15 cellular contexts compared by ENCODE assay signal in the genomic region with DNA sequence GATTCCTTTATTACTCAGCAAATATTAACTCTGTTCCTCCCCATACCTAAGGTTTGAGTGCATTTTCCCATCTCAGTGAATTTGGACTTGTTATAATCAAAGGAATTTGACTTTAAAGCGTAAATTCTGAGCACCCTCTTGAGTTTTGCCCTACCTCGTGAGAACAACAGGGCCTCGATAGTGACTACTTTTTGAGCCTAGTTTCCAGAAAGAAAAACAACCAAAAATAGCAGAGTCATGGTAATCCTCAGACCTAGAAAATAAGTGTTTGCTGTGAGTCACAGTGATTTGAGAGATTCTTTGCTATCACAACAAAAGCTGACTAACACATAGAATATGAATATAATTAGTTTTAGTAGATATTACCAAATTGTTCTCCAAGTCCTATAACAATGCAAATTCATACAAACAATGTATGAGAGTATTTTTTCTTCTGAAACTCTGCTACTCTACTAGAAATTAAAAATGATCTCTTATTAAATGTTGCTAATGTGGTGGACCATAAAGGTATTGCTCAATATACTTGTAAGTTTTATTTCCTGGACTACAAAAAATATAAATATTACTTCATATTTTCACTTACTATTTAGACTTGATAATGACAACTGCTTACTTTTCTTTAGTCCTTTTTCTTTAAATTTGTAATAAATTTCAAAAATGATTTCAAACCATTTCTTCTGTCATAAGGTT.
DNase-seq lines count a peak whose midpoint lies in the region; ATAC-seq and TF ChIP-seq lines count a peak whose summit lies in the region.
"Had no signal": no experiment of that assay in that cellular context is flagged by ENCODE, and none has a peak within 500 bp of the region (broad histone marks: within the 10 kb centered on the region; RNA-seq: fewer than 3 reads in every experiment).

No MANE protein-coding gene starts in this region.

- H3K4me3 ChIP-seq in endodermal cell (ENCODE audit: low read length) (no peak overlapping the region), lung (no peak overlapping the region)

- peaks cover 5% of the 10 kb centered on the region for H3K9me3 Mint-ChIP-seq in endodermal cell
- H3K9me3 Mint-ChIP-seq in activated naive CD8-positive, alpha-beta T cell treated with anti-CD3 and anti-CD28 coated beads, Interleukin-2, amount 50 U/mL, for 24 hours = no peaks in the 10 kb centered on the region
- peaks cover 6% of the 10 kb centered on the region for H3K9me3 Mint-ChIP-seq in activated CD8-positive, alpha-beta memory T cell treated with anti-CD3 and anti-CD28 coated beads, Interleukin-2, amount 10 ng/mL, durations not matched to agents 7 days and 5 days (ENCODE audit: low read depth)

- H3K4me1 ChIP-seq in endodermal cell (ENCODE audit: control insufficient read depth, insufficient read depth, low read length) = peaks cover 6% of the 10 kb centered on the region
- H3K4me1 ChIP-seq in lung (ENCODE audit: control insufficient read depth in 2 of 2, insufficient read depth in 2 of 2, low read length in 2 of 2) = no peaks in the 10 kb centered on the region

- no peaks in the 10 kb centered on the region for H3K36me3 Mint-ChIP-seq in endodermal cell (ENCODE audit: low read depth)
- no peaks in the 10 kb centered on the region for H3K36me3 Mint-ChIP-seq in activated naive CD8-positive, alpha-beta T cell treated with anti-CD3 and anti-CD28 coated beads, Interleukin-2, amount 50 U/mL, for 24 hours (ENCODE audit: low read depth)
- no peaks in the 10 kb centered on the region for H3K36me3 Mint-ChIP-seq in activated CD8-positive, alpha-beta memory T cell treated with anti-CD3 and anti-CD28 coated beads, Interleukin-2, amount 10 ng/mL, durations not matched to agents 7 days and 5 days

- H3K9ac ChIP-seq in endodermal cell (ENCODE audit: extremely low read depth, low read length, poor library complexity, severe bottlenecking) = no peak overlapping the region

- H3K36me3 ChIP-seq in endodermal cell (ENCODE audit: control insufficient read depth, insufficient read depth, low read length) (no peaks in the 10 kb centered on the region), lung (ENCODE audit: control insufficient read depth in 2 of 2, insufficient read depth in 2 of 2, low read length in 2 of 2) (no peaks in the 10 kb centered on the region)

- TF ChIP-seq CTCF in AG09319 (IDR thresholded peaks at IDR 0.05; ENCODE audit: low read depth, low read length) (no peak), endodermal cell (conservative IDR thresholded peaks at IDR 0.05) (no peak), lung (IDR thresholded peaks at IDR 0.05; ENCODE audit: control extremely low read depth, extremely low read depth) (no peak)

- peak overlapping the region; percentile 55 for H3K27ac Mint-ChIP-seq in endodermal cell
- no peak overlapping the region for H3K27ac Mint-ChIP-seq in activated naive CD8-positive, alpha-beta T cell treated with anti-CD3 and anti-CD28 coated beads, Interleukin-2, amount 50 U/mL, for 24 hours
- H3K27ac Mint-ChIP-seq in activated CD8-positive, alpha-beta memory T cell treated with anti-CD3 and anti-CD28 coated beads, Interleukin-2, amount 10 ng/mL, durations not matched to agents 7 days and 5 days = no peak overlapping the region
- H3K27ac Mint-ChIP-seq: activated CD4-positive, alpha-beta T cell treated with anti-CD3 and anti-CD28 coated beads for 36 hours had no signal

- H3K9me3 ChIP-seq in endodermal cell (ENCODE audit: control insufficient read depth, low read length) (peaks cover 10% of the 10 kb centered on the region), lung (ENCODE audit: control insufficient read depth in 2 of 2, insufficient read depth in 1 of 2, low read length in 1 of 2) (no peaks in the 10 kb centered on the region)

- H3K27me3 ChIP-seq in endodermal cell (ENCODE audit: control insufficient read depth, insufficient read depth, low read length, poor library complexity, severe bottlenecking) (no peaks in the 10 kb centered on the region), lung (ENCODE audit: control insufficient read depth, insufficient read depth) (no peaks in the 10 kb centered on the region)

- CTCF ChIA-PET in activated CD8-positive, alpha-beta memory T cell treated with anti-CD3 and anti-CD28 coated beads, Interleukin-2, amount 10 ng/mL, durations not matched to agents 7 days and 5 days (lab: Charles Lee) = no interaction called here

- peak; percentile 16 for DNase-seq in AG09319 (ENCODE audit: extremely low read depth, low read depth)
- DNase-seq in M059J (ENCODE audit: low read depth) = peak; percentile 76
- no peak for DNase-seq in endodermal cell
- DNase-seq in lung (ENCODE audit: low spot score) = no peak
- DNase-seq in activated naive CD8-positive, alpha-beta T cell treated with anti-CD3 and anti-CD28 coated beads, Interleukin-2, amount 50 U/mL, for 24 hours = no peak
- DNase-seq in activated CD8-positive, alpha-beta memory T cell treated with anti-CD3 and anti-CD28 coated beads, Interleukin-2, amount 10 ng/mL, durations not matched to agents 7 days and 5 days = no peak
- no peak for DNase-seq in DMS 273 treated with DMSO at 0.1 percent for 48 hours (lab: John Stamatoyannopoulos, UW)
- DNase-seq: activated CD4-positive, alpha-beta T cell treated with anti-CD3 and anti-CD28 coated beads for 36 hours; activated T-cell treated with anti-CD3 and anti-CD28 coated beads, Interleukin-2, amount 50 U/mL, for 4 hours; amygdala; effector CD4-positive, alpha-beta T cell; H7; NCI-H446; stimulated activated CD8-positive, alpha-beta memory T cell treated with anti-CD3 and anti-CD28 coated beads, Interleukin-4, amount 100 ng/mL, for 48 hours had no signal

- no peak overlapping the region for H3K27ac ChIP-seq in endodermal cell (ENCODE audit: low read depth, low read length)
- H3K27ac ChIP-seq in lung (ENCODE audit: low read depth in 1 of 2, low read length in 1 of 2) = no peak overlapping the region

- peaks cover 10% of the 10 kb centered on the region for H3K4me1 Mint-ChIP-seq in endodermal cell
- no peaks in the 10 kb centered on the region for H3K4me1 Mint-ChIP-seq in activated naive CD8-positive, alpha-beta T cell treated with anti-CD3 and anti-CD28 coated beads, Interleukin-2, amount 50 U/mL, for 24 hours
- no peaks in the 10 kb centered on the region for H3K4me1 Mint-ChIP-seq in activated CD8-positive, alpha-beta memory T cell treated with anti-CD3 and anti-CD28 coated beads, Interleukin-2, amount 10 ng/mL, durations not matched to agents 7 days and 5 days
- H3K4me1 Mint-ChIP-seq: activated CD4-positive, alpha-beta T cell treated with anti-CD3 and anti-CD28 coated beads for 36 hours had no signal

- no peaks in the 10 kb centered on the region for H3K27me3 Mint-ChIP-seq in endodermal cell (ENCODE audit: insufficient read depth)
- no peaks in the 10 kb centered on the region for H3K27me3 Mint-ChIP-seq in activated naive CD8-positive, alpha-beta T cell treated with anti-CD3 and anti-CD28 coated beads, Interleukin-2, amount 50 U/mL, for 24 hours
- H3K27me3 Mint-ChIP-seq in activated CD8-positive, alpha-beta memory T cell treated with anti-CD3 and anti-CD28 coated beads, Interleukin-2, amount 10 ng/mL, durations not matched to agents 7 days and 5 days = no peaks in the 10 kb centered on the region
- H3K27me3 Mint-ChIP-seq: activated CD4-positive, alpha-beta T cell treated with anti-CD3 and anti-CD28 coated beads for 36 hours had no signal

- WGBS in endodermal cell (ENCODE audit: insufficient coverage in 1 of 2, insufficient read length in 1 of 2), 2 experiments = 96 to 97% methylated on average over 3 of the region's 3 CpGs
- WGBS in lung, 2 donors = 63 to 72% methylated on average over 3 of the region's 3 CpGs

- peak; percentile 62 for ATAC-seq in lung (ENCODE audit: insufficient read depth, low FRiP score)
- no peak for ATAC-seq in activated naive CD8-positive, alpha-beta T cell treated with anti-CD3 and anti-CD28 coated beads, Interleukin-2, amount 50 U/mL, for 24 hours
- ATAC-seq in GM19324 (IDR thresholded peaks at IDR 0.05; ENCODE audit: low FRiP score, unreplicated experiment) = no peak
- ATAC-seq in activated CD8-positive, alpha-beta memory T cell treated with anti-CD3 and anti-CD28 coated beads, Interleukin-2, amount 10 ng/mL, durations not matched to agents 7 days and 5 days = no peak
- ATAC-seq: activated CD4-positive, alpha-beta T cell treated with anti-CD3 and anti-CD28 coated beads for 36 hours; activated T-cell treated with anti-CD3 and anti-CD28 coated beads, Interleukin-2, amount 50 U/mL, for 4 hours had no signal

- H3K4me3 Mint-ChIP-seq in endodermal cell = no peak overlapping the region
- no peak overlapping the region for H3K4me3 Mint-ChIP-seq in activated naive CD8-positive, alpha-beta T cell treated with anti-CD3 and anti-CD28 coated beads, Interleukin-2, amount 50 U/mL, for 24 hours
- H3K4me3 Mint-ChIP-seq in activated CD8-positive, alpha-beta memory T cell treated with anti-CD3 and anti-CD28 coated beads, Interleukin-2, amount 10 ng/mL, durations not matched to agents 7 days and 5 days = no peak overlapping the region
- H3K4me3 Mint-ChIP-seq: activated CD4-positive, alpha-beta T cell treated with anti-CD3 and anti-CD28 coated beads for 36 hours; activated T-cell treated with anti-CD3 and anti-CD28 coated beads, Interleukin-2, amount 50 U/mL, for 4 hours had no signal

Comparison
In these comparisons a context has a peak if more than half of its experiments do, and no peak if none do; other contexts are left out.
1. DNase-seq: peak in AG09319 (single experiment) and M059J (single experiment); none in endodermal cell (single experiment), lung (single experiment), activated naive CD8-positive, alpha-beta T cell treated with anti-CD3 and anti-CD28 coated beads, Interleukin-2, amount 50 U/mL, for 24 hours (single experiment), activated CD8-positive, alpha-beta memory T cell treated with anti-CD3 and anti-CD28 coated beads, Interleukin-2, amount 10 ng/mL, durations not matched to agents 7 days and 5 days (single experiment) and DMS 273 treated with DMSO at 0.1 percent for 48 hours (single experiment).